In genomic region chr10:113958631-113959382, GRCh38 we compare ENCODE assay signal across 9 cellular contexts.
A peak's percentile ranks its signal among the peaks of the same experiment; 100 is the strongest.
DNase-seq lines count a peak whose midpoint lies in the region; ATAC-seq and TF ChIP-seq lines count a peak whose summit lies in the region.
"Had no signal": no experiment of that assay in that cellular context is flagged by ENCODE, and none has a peak within 500 bp of the region (broad histone marks: within the 10 kb centered on the region; RNA-seq: fewer than 3 reads in every experiment).

No MANE protein-coding gene starts in this region.

- DNase-seq in ELF-1 (ENCODE audit: low read depth, low spot score) (peak; percentile 46), M059J (ENCODE audit: low read depth) (peak; percentile 96), amniotic stem cell (lab: John Stamatoyannopoulos, UW) (peak; percentile 92), iris pigment epithelial cell (ENCODE audit: low read depth) (peak; percentile 92), stomach (peak; percentile 46)
- DNase-seq in activated T-helper 2 cell treated with anti-CD3 and anti-CD28 coated beads, Interferon-gamma antibody, Interleukin-2, Interleukin-4, amounts not matched to agents 10 μg/mL and 5 μg/mL and 100 μg/mL, durations not matched to agents 14 hours and 24 hours and 36 hours (ENCODE audit: low spot score): no peak

- TF ChIP-seq CTCF in stomach (IDR thresholded peaks at IDR 0.05): no peak

- intact Hi-C loops in stomach (cut with DNase I; ENCODE audit: low total_unique reads): no loop called here
- intact Hi-C loops in activated T-helper 2 cell treated with anti-CD3 and anti-CD28 coated beads, Interferon-gamma antibody, Interleukin-2, Interleukin-4, amounts not matched to agents 10 μg/mL and 5 μg/mL and 100 μg/mL, durations not matched to agents 14 hours and 24 hours and 36 hours (cut with micrococcal nuclease): loop anchor here (1.0 kb wide), 1 partner anchor 105 kb away; the partner anchor contains the start of genes DCLRE1A and NHLRC2

- TF ChIP-seq POLR2A in stomach (IDR thresholded peaks at IDR 0.05): no peak

- no peaks in the 10 kb centered on the region for H3K36me3 ChIP-seq in stomach

- WGBS in stomach, 5 donors: 47 to 67% (median 57%) methylated on average over 8 to 11 of the region's 11 CpGs

- H3K9me3 Mint-ChIP-seq in activated T-helper 2 cell treated with anti-CD3 and anti-CD28 coated beads, Interferon-gamma antibody, Interleukin-2, Interleukin-4, amounts not matched to agents 10 μg/mL and 5 μg/mL and 100 μg/mL, durations not matched to agents 14 hours and 24 hours and 36 hours: peaks cover 5% of the 10 kb centered on the region
- H3K9me3 Mint-ChIP-seq: T-helper 1 cell treated with Interleukin-12 subunit alpha and Interleukin-12 subunit beta and Interleukin-4 antibody, amounts not matched to agents 30 μg/mL and 1 μg/mL, for 36 hours had no signal

- no peak overlapping the region for H3K4me3 ChIP-seq in stomach

- peaks cover 48% of the 10 kb centered on the region for H3K4me1 Mint-ChIP-seq in activated T-helper 2 cell treated with anti-CD3 and anti-CD28 coated beads, Interferon-gamma antibody, Interleukin-2, Interleukin-4, amounts not matched to agents 10 μg/mL and 5 μg/mL and 100 μg/mL, durations not matched to agents 14 hours and 24 hours and 36 hours (ENCODE audit: low read depth)

- H3K36me3 Mint-ChIP-seq in activated T-helper 2 cell treated with anti-CD3 and anti-CD28 coated beads, Interferon-gamma antibody, Interleukin-2, Interleukin-4, amounts not matched to agents 10 μg/mL and 5 μg/mL and 100 μg/mL, durations not matched to agents 14 hours and 24 hours and 36 hours (ENCODE audit: low read depth): peaks cover 8% of the 10 kb centered on the region

- no peak overlapping the region for H3K4me3 Mint-ChIP-seq in activated T-helper 2 cell treated with anti-CD3 and anti-CD28 coated beads, Interferon-gamma antibody, Interleukin-2, Interleukin-4, amounts not matched to agents 10 μg/mL and 5 μg/mL and 100 μg/mL, durations not matched to agents 14 hours and 24 hours and 36 hours (ENCODE audit: low read depth)
- H3K4me3 Mint-ChIP-seq: T-helper 1 cell treated with Interleukin-12 subunit alpha and Interleukin-12 subunit beta and Interleukin-4 antibody, amounts not matched to agents 30 μg/mL and 1 μg/mL, for 36 hours had no signal

- TF ChIP-seq EP300 in stomach (IDR thresholded peaks at IDR 0.05): no peak

- no peak overlapping the region for H3K27ac Mint-ChIP-seq in activated T-helper 2 cell treated with anti-CD3 and anti-CD28 coated beads, Interferon-gamma antibody, Interleukin-2, Interleukin-4, amounts not matched to agents 10 μg/mL and 5 μg/mL and 100 μg/mL, durations not matched to agents 14 hours and 24 hours and 36 hours
- H3K27ac Mint-ChIP-seq: T-helper 1 cell treated with Interleukin-12 subunit alpha and Interleukin-12 subunit beta and Interleukin-4 antibody, amounts not matched to agents 30 μg/mL and 1 μg/mL, for 36 hours had no signal

- peaks cover 38 to 66% (median 48%) of the 10 kb centered on the region in 4 donors for H3K4me1 ChIP-seq in stomach

- ATAC-seq in GM21619 (IDR thresholded peaks at IDR 0.05; ENCODE audit: unreplicated experiment): no peak
- no peak for ATAC-seq in activated CD4-positive, CD25-positive, alpha-beta regulatory T cell treated with anti-CD3 and anti-CD28 coated beads, Interleukin-2, amount 50 U/mL, for 24 hours

- peak overlapping the region; percentile 63 to 88 (median 78) for H3K27ac ChIP-seq in stomach

- no peaks in the 10 kb centered on the region for H3K9me3 ChIP-seq in stomach

- H3K27me3 Mint-ChIP-seq in activated T-helper 2 cell treated with anti-CD3 and anti-CD28 coated beads, Interferon-gamma antibody, Interleukin-2, Interleukin-4, amounts not matched to agents 10 μg/mL and 5 μg/mL and 100 μg/mL, durations not matched to agents 14 hours and 24 hours and 36 hours (ENCODE audit: low read depth): peaks cover 14% of the 10 kb centered on the region

- H3K27me3 ChIP-seq in stomach: no peaks in the 10 kb centered on the region
